8 cellular contexts compared by ENCODE assay signal in genomic region chr3:98593046-98593936, GRCh38. TPM values are rescaled to one million over a fixed set of nuclear protein-coding genes. Genes with fewer than 3 reads are reported as not detected.
DNase-seq lines count a peak whose midpoint lies in the region; ATAC-seq and TF ChIP-seq lines count a peak whose summit lies in the region.

Gene CPOX (minus strand): TSS chr3:98593611. CDS start chr3:98593504, 107 bp downstream.

- peak; percentile 96 for ATAC-seq in GM21515 (IDR thresholded peaks at IDR 0.05; ENCODE audit: unreplicated experiment)

- no peak for TF ChIP-seq CTCF in epithelial cell of proximal tubule (conservative IDR thresholded peaks at IDR 0.05; ENCODE audit: low read depth, low read length)

- H3K36me3 ChIP-seq in HUES64 (ENCODE audit: insufficient read depth, low read length), result peaks cover 30% of the 10 kb centered on the region
- no peaks in the 10 kb centered on the region for H3K36me3 ChIP-seq in mucosa of stomach (ENCODE audit: control insufficient read depth, insufficient read depth, low read length)

- H3K27me3 ChIP-seq in HUES64 (ENCODE audit: insufficient read depth, low read length), result no peaks in the 10 kb centered on the region
- no peaks in the 10 kb centered on the region for H3K27me3 ChIP-seq in mucosa of stomach (ENCODE audit: control insufficient read depth, insufficient read depth, low read length)

- H3K9me3 ChIP-seq in HUES64 (ENCODE audit: insufficient read depth, low read depth, low read length), result no peaks in the 10 kb centered on the region
- no peaks in the 10 kb centered on the region for H3K9me3 ChIP-seq in mucosa of stomach (ENCODE audit: control insufficient read depth, low read length)

- under 1% methylated on average over 84 of the region's 84 CpGs for WGBS in HUES64

- DNase-seq in DMS 273 (lab: John Stamatoyannopoulos, UW; ENCODE audit: unreplicated experiment), result peak; percentile 97
- peak; percentile 97 for DNase-seq in OCI-M1 (lab: John Stamatoyannopoulos, UW)
- peak; percentile 89 for DNase-seq in activated T-cell treated with anti-CD3 and anti-CD28 coated beads for 48 hours (ENCODE audit: low read depth)
- no peak for DNase-seq in epithelial cell of proximal tubule (ENCODE audit: low read depth)
- peak; percentile 91 for DNase-seq in stimulated activated CD8-positive, alpha-beta memory T cell treated with anti-CD3 and anti-CD28 coated beads, Interleukin-4, amount 100 ng/mL, for 48 hours

- H3K4me1 ChIP-seq in HUES64 (ENCODE audit: insufficient read depth, low read length), result peaks cover 9% of the 10 kb centered on the region; the same call in 1 of the 2 replicates
- H3K4me1 ChIP-seq in mucosa of stomach (ENCODE audit: control insufficient read depth, insufficient read depth, low read length), result peaks cover 9% of the 10 kb centered on the region

- H3K4me3 ChIP-seq in HUES64 (ENCODE audit: low read length) (peak within 1 kb of the TSS; percentile 78), epithelial cell of proximal tubule (ENCODE audit: low read depth, low read length) (peak within 1 kb of the TSS; percentile 87), mucosa of stomach (ENCODE audit: low read length) (peak within 1 kb of the TSS; percentile 61)

- peak within 1 kb of the TSS; percentile 6; the same call in 1 of the 2 replicates for H3K27ac ChIP-seq in HUES64 (ENCODE audit: low read depth, low read length)

- peak within 1 kb of the TSS; percentile 73 for H3K9ac ChIP-seq in HUES64 (ENCODE audit: low read depth, low read length)
- peak within 1 kb of the TSS; percentile 77 for H3K9ac ChIP-seq in mucosa of stomach (ENCODE audit: low read length)

RNA-seq across cellular contexts. Expression of gene CPOX, which starts in this region (rescaled TPM):
- 18.5 TPM for polyA plus RNA-seq in HUES64 (2013, experiment 1 of 2)
- 19.8 TPM for polyA plus RNA-seq in HUES64 (2013, experiment 2 of 2)
- total RNA-seq in epithelial cell of proximal tubule, result 36.0 and 48.9 TPM in 2 replicates
